ENCODE assay signal across 1 cellular context in the genomic region with DNA sequence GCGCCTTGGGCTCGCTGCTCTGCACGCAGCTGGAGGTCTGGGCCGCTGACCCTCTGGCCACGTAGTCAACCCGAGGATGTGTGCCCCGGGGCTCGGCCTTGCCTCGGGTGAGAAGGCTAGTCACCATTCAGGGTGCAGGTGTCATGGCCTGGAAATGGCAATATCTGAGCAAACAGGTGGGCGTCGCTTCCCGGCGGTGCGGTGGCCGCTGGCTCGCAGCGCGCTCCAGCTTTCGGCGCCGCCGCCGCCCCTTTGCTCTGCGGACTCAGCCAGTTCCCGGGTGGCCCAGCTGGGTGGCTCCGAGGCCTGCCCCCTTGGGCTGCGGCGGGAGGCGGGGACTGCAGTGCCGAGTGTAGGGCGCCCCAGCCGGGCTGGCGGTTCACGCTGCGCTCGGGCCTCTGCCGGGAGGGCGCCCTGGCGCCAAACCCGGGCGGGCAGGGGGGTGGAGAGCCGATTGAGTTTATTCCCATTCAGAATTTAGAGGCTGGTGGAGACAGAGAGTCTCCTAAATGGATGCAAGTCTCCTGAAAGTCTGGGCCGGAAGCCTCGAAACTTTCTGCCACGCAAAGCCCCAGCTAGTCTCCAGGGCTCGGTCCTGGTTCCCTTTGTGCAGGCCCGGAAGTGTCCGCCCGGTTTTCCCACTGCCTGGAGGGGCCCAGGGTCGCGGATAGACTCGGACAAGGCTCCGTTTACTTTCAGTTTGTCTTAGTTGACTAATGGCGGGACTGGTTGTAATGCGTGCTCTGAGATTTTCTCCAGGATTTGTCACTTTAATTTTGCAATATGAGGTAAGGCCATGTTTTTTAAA.
TF ChIP-seq lines count a peak whose summit lies in the region.

No MANE protein-coding gene starts in this region.

TF ChIP-seq in HepG2, 621 proteins besides CTCF, POLR2A, EP300 and RAD21 (continued from another document and continues in another):
- TF ChIP-seq ZFP37 (CRISPR knock-in tag; IDR thresholded peaks at IDR 0.05; ENCODE audit: borderline replicate concordance) (no peak), ZFP41 (CRISPR knock-in tag; IDR thresholded peaks at IDR 0.05; ENCODE audit: borderline replicate concordance) (no peak), ZNF564 (CRISPR knock-in tag; IDR thresholded peaks at IDR 0.05) (0 out of 2 replicates have a peak, but pooled peaks have one; percentile 52), NCOR1 (IDR thresholded peaks at IDR 0.05; ENCODE audit: borderline replicate concordance, low read length) (no peak), ZBTB7B (CRISPR knock-in tag; IDR thresholded peaks at IDR 0.05) (0 out of 2 replicates have a peak, but pooled peaks have one; percentile 25), ZNF547 (CRISPR knock-in tag; IDR thresholded peaks at IDR 0.05) (no peak), CBX1 (IDR thresholded peaks at IDR 0.05; ENCODE audit: low read depth) (peak; percentile 52), YEATS2 (CRISPR knock-in tag; IDR thresholded peaks at IDR 0.05; ENCODE audit: borderline replicate concordance) (no peak), ZNF552 (CRISPR knock-in tag; IDR thresholded peaks at IDR 0.05; ENCODE audit: borderline replicate concordance) (0 out of 2 replicates have a peak, but pooled peaks have one; percentile 40), CBFB (CRISPR knock-in tag; IDR thresholded peaks at IDR 0.05) (no peak), CCAR2 (optimal IDR thresholded peaks at IDR 0.05; ENCODE audit: low read depth, low read length) (no peak), HDAC6 (IDR thresholded peaks at IDR 0.05; ENCODE audit: low read depth, low read length) (no peak), HOXA3 (CRISPR knock-in tag; IDR thresholded peaks at IDR 0.05) (no peak; the same call in 1 of the 2 replicates), ZNF7 (CRISPR knock-in tag; IDR thresholded peaks at IDR 0.05) (no peak), FOXA1 (IDR thresholded peaks at IDR 0.05) (no peak), FOXA1 (CRISPR knock-in tag; IDR thresholded peaks at IDR 0.05) (no peak), ZBTB8A (CRISPR knock-in tag; IDR thresholded peaks at IDR 0.05; ENCODE audit: borderline replicate concordance, low read depth) (no peak), JUND (CRISPR knock-in tag; IDR thresholded peaks at IDR 0.05) (no peak), HNRNPH1 (optimal IDR thresholded peaks at IDR 0.05; ENCODE audit: low read depth, low read length) (no peak), NR2F2 (IDR thresholded peaks at IDR 0.05; ENCODE audit: borderline replicate concordance, low read depth) (no peak), TGIF2 (CRISPR knock-in tag; IDR thresholded peaks at IDR 0.05) (no peak), CEBPG (CRISPR knock-in tag; IDR thresholded peaks at IDR 0.05) (no peak), TBX2 (CRISPR knock-in tag; IDR thresholded peaks at IDR 0.05; ENCODE audit: borderline replicate concordance) (peak; percentile 50; the same call in 1 of the 2 replicates), IRX3 (CRISPR knock-in tag; IDR thresholded peaks at IDR 0.05; ENCODE audit: borderline replicate concordance, low read depth) (no peak; the same call in 1 of the 2 replicates)
- TF ChIP-seq, protein P1, sequence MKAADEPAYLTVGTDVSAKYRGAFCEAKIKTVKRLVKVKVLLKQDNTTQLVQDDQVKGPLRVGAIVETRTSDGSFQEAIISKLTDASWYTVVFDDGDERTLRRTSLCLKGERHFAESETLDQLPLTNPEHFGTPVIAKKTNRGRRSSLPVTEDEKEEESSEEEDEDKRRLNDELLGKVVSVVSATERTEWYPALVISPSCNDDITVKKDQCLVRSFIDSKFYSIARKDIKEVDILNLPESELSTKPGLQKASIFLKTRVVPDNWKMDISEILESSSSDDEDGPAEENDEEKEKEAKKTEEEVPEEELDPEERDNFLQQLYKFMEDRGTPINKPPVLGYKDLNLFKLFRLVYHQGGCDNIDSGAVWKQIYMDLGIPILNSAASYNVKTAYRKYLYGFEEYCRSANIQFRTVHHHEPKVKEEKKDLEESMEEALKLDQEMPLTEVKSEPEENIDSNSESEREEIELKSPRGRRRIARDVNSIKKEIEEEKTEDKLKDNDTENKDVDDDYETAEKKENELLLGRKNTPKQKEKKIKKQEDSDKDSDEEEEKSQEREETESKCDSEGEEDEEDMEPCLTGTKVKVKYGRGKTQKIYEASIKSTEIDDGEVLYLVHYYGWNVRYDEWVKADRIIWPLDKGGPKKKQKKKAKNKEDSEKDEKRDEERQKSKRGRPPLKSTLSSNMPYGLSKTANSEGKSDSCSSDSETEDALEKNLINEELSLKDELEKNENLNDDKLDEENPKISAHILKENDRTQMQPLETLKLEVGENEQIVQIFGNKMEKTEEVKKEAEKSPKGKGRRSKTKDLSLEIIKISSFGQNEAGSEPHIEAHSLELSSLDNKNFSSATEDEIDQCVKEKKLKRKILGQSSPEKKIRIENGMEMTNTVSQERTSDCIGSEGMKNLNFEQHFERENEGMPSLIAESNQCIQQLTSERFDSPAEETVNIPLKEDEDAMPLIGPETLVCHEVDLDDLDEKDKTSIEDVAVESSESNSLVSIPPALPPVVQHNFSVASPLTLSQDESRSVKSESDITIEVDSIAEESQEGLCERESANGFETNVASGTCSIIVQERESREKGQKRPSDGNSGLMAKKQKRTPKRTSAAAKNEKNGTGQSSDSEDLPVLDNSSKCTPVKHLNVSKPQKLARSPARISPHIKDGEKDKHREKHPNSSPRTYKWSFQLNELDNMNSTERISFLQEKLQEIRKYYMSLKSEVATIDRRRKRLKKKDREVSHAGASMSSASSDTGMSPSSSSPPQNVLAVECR (CRISPR knock-in tag; IDR thresholded peaks at IDR 0.05; ENCODE audit: borderline replicate concordance) = peak; percentile 34; the same call in 1 of the 2 replicates
- TF ChIP-seq, protein P2, sequence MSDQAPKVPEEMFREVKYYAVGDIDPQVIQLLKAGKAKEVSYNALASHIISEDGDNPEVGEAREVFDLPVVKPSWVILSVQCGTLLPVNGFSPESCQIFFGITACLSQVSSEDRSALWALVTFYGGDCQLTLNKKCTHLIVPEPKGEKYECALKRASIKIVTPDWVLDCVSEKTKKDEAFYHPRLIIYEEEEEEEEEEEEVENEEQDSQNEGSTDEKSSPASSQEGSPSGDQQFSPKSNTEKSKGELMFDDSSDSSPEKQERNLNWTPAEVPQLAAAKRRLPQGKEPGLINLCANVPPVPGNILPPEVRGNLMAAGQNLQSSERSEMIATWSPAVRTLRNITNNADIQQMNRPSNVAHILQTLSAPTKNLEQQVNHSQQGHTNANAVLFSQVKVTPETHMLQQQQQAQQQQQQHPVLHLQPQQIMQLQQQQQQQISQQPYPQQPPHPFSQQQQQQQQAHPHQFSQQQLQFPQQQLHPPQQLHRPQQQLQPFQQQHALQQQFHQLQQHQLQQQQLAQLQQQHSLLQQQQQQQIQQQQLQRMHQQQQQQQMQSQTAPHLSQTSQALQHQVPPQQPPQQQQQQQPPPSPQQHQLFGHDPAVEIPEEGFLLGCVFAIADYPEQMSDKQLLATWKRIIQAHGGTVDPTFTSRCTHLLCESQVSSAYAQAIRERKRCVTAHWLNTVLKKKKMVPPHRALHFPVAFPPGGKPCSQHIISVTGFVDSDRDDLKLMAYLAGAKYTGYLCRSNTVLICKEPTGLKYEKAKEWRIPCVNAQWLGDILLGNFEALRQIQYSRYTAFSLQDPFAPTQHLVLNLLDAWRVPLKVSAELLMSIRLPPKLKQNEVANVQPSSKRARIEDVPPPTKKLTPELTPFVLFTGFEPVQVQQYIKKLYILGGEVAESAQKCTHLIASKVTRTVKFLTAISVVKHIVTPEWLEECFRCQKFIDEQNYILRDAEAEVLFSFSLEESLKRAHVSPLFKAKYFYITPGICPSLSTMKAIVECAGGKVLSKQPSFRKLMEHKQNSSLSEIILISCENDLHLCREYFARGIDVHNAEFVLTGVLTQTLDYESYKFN (CRISPR knock-in tag; conservative IDR thresholded peaks at IDR 0.05) = peak; percentile 27; the same call in 1 of the 2 replicates
- TF ChIP-seq, protein P3, sequence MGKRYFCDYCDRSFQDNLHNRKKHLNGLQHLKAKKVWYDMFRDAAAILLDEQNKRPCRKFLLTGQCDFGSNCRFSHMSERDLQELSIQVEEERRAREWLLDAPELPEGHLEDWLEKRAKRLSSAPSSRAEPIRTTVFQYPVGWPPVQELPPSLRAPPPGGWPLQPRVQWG (CRISPR knock-in tag; IDR thresholded peaks at IDR 0.05; ENCODE audit: borderline replicate concordance, low read depth) = no peak
- TF ChIP-seq, protein P4, sequence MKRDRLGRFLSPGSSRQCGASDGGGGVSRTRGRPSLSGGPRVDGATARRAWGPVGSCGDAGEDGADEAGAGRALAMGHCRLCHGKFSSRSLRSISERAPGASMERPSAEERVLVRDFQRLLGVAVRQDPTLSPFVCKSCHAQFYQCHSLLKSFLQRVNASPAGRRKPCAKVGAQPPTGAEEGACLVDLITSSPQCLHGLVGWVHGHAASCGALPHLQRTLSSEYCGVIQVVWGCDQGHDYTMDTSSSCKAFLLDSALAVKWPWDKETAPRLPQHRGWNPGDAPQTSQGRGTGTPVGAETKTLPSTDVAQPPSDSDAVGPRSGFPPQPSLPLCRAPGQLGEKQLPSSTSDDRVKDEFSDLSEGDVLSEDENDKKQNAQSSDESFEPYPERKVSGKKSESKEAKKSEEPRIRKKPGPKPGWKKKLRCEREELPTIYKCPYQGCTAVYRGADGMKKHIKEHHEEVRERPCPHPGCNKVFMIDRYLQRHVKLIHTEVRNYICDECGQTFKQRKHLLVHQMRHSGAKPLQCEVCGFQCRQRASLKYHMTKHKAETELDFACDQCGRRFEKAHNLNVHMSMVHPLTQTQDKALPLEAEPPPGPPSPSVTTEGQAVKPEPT (CRISPR knock-in tag; IDR thresholded peaks at IDR 0.05; ENCODE audit: low read depth) = no peak
- TF ChIP-seq, protein P5, sequence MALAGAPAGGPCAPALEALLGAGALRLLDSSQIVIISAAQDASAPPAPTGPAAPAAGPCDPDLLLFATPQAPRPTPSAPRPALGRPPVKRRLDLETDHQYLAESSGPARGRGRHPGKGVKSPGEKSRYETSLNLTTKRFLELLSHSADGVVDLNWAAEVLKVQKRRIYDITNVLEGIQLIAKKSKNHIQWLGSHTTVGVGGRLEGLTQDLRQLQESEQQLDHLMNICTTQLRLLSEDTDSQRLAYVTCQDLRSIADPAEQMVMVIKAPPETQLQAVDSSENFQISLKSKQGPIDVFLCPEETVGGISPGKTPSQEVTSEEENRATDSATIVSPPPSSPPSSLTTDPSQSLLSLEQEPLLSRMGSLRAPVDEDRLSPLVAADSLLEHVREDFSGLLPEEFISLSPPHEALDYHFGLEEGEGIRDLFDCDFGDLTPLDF (CRISPR knock-in tag; IDR thresholded peaks at IDR 0.05) = no peak
- TF ChIP-seq, protein P6, sequence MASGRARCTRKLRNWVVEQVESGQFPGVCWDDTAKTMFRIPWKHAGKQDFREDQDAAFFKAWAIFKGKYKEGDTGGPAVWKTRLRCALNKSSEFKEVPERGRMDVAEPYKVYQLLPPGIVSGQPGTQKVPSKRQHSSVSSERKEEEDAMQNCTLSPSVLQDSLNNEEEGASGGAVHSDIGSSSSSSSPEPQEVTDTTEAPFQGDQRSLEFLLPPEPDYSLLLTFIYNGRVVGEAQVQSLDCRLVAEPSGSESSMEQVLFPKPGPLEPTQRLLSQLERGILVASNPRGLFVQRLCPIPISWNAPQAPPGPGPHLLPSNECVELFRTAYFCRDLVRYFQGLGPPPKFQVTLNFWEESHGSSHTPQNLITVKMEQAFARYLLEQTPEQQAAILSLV (CRISPR knock-in tag; IDR thresholded peaks at IDR 0.05; ENCODE audit: borderline replicate concordance) = peak; percentile 44; the same call in 1 of the 2 replicates
- TF ChIP-seq, protein P7, sequence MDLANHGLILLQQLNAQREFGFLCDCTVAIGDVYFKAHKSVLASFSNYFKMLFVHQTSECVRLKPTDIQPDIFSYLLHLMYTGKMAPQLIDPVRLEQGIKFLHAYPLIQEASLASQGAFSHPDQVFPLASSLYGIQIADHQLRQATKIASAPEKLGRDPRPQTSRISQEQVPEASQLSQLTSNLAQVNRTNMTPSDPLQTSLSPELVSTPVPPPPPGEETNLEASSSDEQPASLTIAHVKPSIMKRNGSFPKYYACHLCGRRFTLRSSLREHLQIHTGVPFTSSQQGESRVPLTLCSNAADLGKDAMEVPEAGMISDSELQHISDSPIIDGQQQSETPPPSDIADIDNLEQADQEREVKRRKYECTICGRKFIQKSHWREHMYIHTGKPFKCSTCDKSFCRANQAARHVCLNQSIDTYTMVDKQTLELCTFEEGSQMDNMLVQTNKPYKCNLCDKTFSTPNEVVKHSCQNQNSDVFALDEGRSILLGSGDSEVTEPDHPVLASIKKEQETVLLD (CRISPR knock-in tag; IDR thresholded peaks at IDR 0.05; ENCODE audit: low read depth) = no peak
- TF ChIP-seq, protein P8, sequence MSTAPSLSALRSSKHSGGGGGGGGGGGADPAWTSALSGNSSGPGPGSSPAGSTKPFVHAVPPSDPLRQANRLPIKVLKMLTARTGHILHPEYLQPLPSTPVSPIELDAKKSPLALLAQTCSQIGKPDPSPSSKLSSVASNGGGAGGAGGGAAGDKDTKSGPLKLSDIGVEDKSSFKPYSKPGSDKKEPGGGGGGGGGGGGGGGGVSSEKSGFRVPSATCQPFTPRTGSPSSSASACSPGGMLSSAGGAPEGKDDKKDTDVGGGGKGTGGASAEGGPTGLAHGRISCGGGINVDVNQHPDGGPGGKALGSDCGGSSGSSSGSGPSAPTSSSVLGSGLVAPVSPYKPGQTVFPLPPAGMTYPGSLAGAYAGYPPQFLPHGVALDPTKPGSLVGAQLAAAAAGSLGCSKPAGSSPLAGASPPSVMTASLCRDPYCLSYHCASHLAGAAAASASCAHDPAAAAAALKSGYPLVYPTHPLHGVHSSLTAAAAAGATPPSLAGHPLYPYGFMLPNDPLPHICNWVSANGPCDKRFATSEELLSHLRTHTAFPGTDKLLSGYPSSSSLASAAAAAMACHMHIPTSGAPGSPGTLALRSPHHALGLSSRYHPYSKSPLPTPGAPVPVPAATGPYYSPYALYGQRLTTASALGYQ (CRISPR knock-in tag; IDR thresholded peaks at IDR 0.05) = no peak
